In the genomic region with DNA sequence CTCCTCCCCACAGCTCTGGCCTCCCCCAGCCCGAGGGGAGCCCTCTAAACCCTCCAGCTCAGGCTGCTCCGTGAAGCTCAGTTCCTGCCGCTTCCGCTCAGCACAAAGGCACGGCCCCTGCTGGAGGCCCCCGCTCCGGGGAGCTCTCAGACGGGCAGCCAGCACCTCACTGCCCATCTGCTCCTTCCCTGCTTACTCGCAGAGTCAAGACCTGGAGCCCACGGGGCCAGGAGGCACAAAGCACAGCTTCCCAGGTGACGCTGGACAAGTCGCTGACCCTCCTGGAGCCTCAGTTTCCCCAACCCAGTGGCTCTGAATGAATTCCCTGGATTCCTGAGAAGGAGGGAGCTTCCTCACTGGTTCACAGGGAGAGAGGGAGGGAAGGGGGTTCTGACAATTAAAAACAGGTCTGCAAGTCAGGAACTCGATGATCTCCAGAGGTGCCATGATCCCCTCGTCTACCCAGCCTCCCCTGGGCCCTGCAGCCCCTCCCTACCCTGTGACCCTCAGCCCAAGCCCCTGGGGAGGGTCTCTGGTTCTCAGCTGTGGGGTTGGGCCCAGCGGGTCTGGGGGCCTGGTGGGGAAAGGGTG, we compare ENCODE assay signal across 8 cellular contexts. TPM values are rescaled to one million over a fixed set of nuclear protein-coding genes. Genes with fewer than 3 reads are reported as not detected.
A peak's percentile ranks its signal among the peaks of the same experiment; 100 is the strongest.
DNase-seq lines count a peak whose midpoint lies in the region; ATAC-seq and TF ChIP-seq lines count a peak whose summit lies in the region.

No MANE protein-coding gene starts in this region.

- H3K36me3 Mint-ChIP-seq in CD4-positive, alpha-beta T cell (ENCODE audit: low read depth), result no peaks in the 10 kb centered on the region
- no peaks in the 10 kb centered on the region for H3K36me3 Mint-ChIP-seq in activated T-helper 17 cell treated with anti-CD3 and anti-CD28 coated beads, Interleukin-2, amount 50 U/mL, for 72 hours (ENCODE audit: low read depth)

- no peak overlapping the region for H3K4me3 ChIP-seq in right cardiac atrium (ENCODE audit: low read length)

- peaks cover 4% of the 10 kb centered on the region for H3K27me3 Mint-ChIP-seq in CD4-positive, alpha-beta T cell
- no peaks in the 10 kb centered on the region for H3K27me3 Mint-ChIP-seq in activated T-helper 17 cell treated with anti-CD3 and anti-CD28 coated beads, Interleukin-2, amount 50 U/mL, for 72 hours

- H3K27ac Mint-ChIP-seq in CD4-positive, alpha-beta T cell, result peak overlapping the region; percentile 77
- H3K27ac Mint-ChIP-seq in activated T-helper 17 cell treated with anti-CD3 and anti-CD28 coated beads, Interleukin-2, amount 50 U/mL, for 72 hours, result peak overlapping the region; percentile 67

- H3K4me1 ChIP-seq in right cardiac atrium (ENCODE audit: control insufficient read depth, insufficient read depth, low read length), result peaks cover 16% of the 10 kb centered on the region

- no peaks in the 10 kb centered on the region for H3K27me3 ChIP-seq in CD4-positive, alpha-beta T cell (ENCODE audit: control insufficient read depth, insufficient read depth, low read length)
- no peaks in the 10 kb centered on the region for H3K27me3 ChIP-seq in right cardiac atrium (ENCODE audit: control insufficient read depth, insufficient read depth)

- peak; percentile 74 for ATAC-seq in CD4-positive, alpha-beta T cell (ENCODE audit: poor library complexity)
- ATAC-seq in HG03354 (IDR thresholded peaks at IDR 0.05; ENCODE audit: poor library complexity, severe bottlenecking, unreplicated experiment) (peak; percentile 51), right cardiac atrium (peak in 1 of 2 donors; percentile 48), HG02870 (IDR thresholded peaks at IDR 0.05; ENCODE audit: unreplicated experiment) (no peak)
- ATAC-seq in activated T-helper 17 cell treated with anti-CD3 and anti-CD28 coated beads, Interleukin-2, amount 50 U/mL, for 72 hours (replicated peaks), result peak; percentile 57

- CTCF ChIA-PET in CD4-positive, alpha-beta T cell (lab: Charles Lee), result interaction anchor here (1.1 kb wide), 1 partner anchor 174 kb away, joined by 3 read pairs; no protein-coding TSS in a partner anchor

- WGBS in right cardiac atrium, result 13% methylated on average over 15 of the region's 15 CpGs

- H3K9me3 Mint-ChIP-seq in CD4-positive, alpha-beta T cell, result no peaks in the 10 kb centered on the region
- H3K9me3 Mint-ChIP-seq in activated T-helper 17 cell treated with anti-CD3 and anti-CD28 coated beads, Interleukin-2, amount 50 U/mL, for 72 hours, result no peaks in the 10 kb centered on the region

- DNase-seq in CD4-positive, alpha-beta T cell, result peak in 8 of 10 experiments; percentile 8 to 51 (median 16)
- peak; percentile 22 to 68 (median 63) for DNase-seq in right cardiac atrium
- peak; percentile 22 to 33 for DNase-seq in stimulated activated CD4-positive, alpha-beta T cell treated with anti-CD3 and anti-CD28 coated beads, Interleukin-4, amount 100 ng/mL, for 4 hours
- no peak for DNase-seq in NCI-H526 treated with DMSO at 0.1 percent for 48 hours (lab: John Stamatoyannopoulos, UW)
- DNase-seq in RPMI8226, result no peak

- H3K27ac ChIP-seq in CD4-positive, alpha-beta T cell (ENCODE audit: low read depth, low read length), result peak overlapping the region; percentile 25
- no peak overlapping the region for H3K27ac ChIP-seq in right cardiac atrium (ENCODE audit: low read length)

- H3K4me3 Mint-ChIP-seq in CD4-positive, alpha-beta T cell, result peak overlapping the region; percentile 71
- H3K4me3 Mint-ChIP-seq in activated T-helper 17 cell treated with anti-CD3 and anti-CD28 coated beads, Interleukin-2, amount 50 U/mL, for 72 hours, result peak overlapping the region; percentile 56

- no peaks in the 10 kb centered on the region for H3K9me3 ChIP-seq in CD4-positive, alpha-beta T cell (ENCODE audit: control insufficient read depth, low read length)
- H3K9me3 ChIP-seq in right cardiac atrium (ENCODE audit: control insufficient read depth, low read length), result no peaks in the 10 kb centered on the region

- no peak for TF ChIP-seq CTCF in CD4-positive, alpha-beta T cell (IDR thresholded peaks at IDR 0.05)

- POLR2A ChIA-PET in CD4-positive, alpha-beta T cell (lab: Charles Lee), result interaction anchor here (0.8 kb wide), 1 partner anchor 113 kb away, joined by 3 read pairs; no protein-coding TSS in a partner anchor

- intact Hi-C loops in CD4-positive, alpha-beta T cell (cut with DNase I, micrococcal nuclease), result no loop called here
- intact Hi-C loops in right cardiac atrium (cut with DNase I), result no loop called here

- peaks cover 27% of the 10 kb centered on the region for H3K4me1 Mint-ChIP-seq in CD4-positive, alpha-beta T cell (ENCODE audit: low read depth)
- peaks cover 17% of the 10 kb centered on the region for H3K4me1 Mint-ChIP-seq in activated T-helper 17 cell treated with anti-CD3 and anti-CD28 coated beads, Interleukin-2, amount 50 U/mL, for 72 hours

RNA-seq across cellular contexts. Expression of gene VAV2, which starts 36.2 kb away (rescaled TPM):
- 1 to 10 TPM; 1.6 to 1.7 TPM for total RNA-seq in CD4-positive, alpha-beta T cell
- 1 to 10 TPM; 7.0 to 7.3 TPM for total RNA-seq in activated T-helper 17 cell treated with anti-CD3 and anti-CD28 coated beads, Interleukin-2, amount 50 U/mL, for 72 hours
- 10 to 100 TPM in 1 of 4 donors, 1 to 10 TPM in 3; 6.3 to 11.4 (median 8.2) TPM for total RNA-seq in right cardiac atrium
- 4.7 TPM for polyA plus RNA-seq in right cardiac atrium

Comparison
In these comparisons a context has a peak if more than half of its experiments do, and no peak if none do; other contexts are left out.
1. DNase-seq: peak in CD4-positive, alpha-beta T cell (8 of 10), right cardiac atrium (3 of 3) and stimulated activated CD4-positive, alpha-beta T cell treated with anti-CD3 and anti-CD28 coated beads, Interleukin-4, amount 100 ng/mL, for 4 hours (2 of 2); none in NCI-H526 treated with DMSO at 0.1 percent for 48 hours (single experiment) and RPMI8226 (single experiment).